In genomic region chr10:125779403-125780327, GRCh38 we compare ENCODE assay signal across 1 cellular context.
TF ChIP-seq lines count a peak whose summit lies in the region.

No MANE protein-coding gene starts in this region.

TF ChIP-seq in HepG2, 621 proteins besides CTCF, POLR2A, EP300 and RAD21:
- TF ChIP-seq KIAA2018 (CRISPR knock-in tag; IDR thresholded peaks at IDR 0.05; ENCODE audit: borderline replicate concordance) = no peak
- TF ChIP-seq ZNF263 (CRISPR knock-in tag; IDR thresholded peaks at IDR 0.05) = peak; percentile 72
